Comparison of ENCODE assay signal across 8 cellular contexts in the genomic region with DNA sequence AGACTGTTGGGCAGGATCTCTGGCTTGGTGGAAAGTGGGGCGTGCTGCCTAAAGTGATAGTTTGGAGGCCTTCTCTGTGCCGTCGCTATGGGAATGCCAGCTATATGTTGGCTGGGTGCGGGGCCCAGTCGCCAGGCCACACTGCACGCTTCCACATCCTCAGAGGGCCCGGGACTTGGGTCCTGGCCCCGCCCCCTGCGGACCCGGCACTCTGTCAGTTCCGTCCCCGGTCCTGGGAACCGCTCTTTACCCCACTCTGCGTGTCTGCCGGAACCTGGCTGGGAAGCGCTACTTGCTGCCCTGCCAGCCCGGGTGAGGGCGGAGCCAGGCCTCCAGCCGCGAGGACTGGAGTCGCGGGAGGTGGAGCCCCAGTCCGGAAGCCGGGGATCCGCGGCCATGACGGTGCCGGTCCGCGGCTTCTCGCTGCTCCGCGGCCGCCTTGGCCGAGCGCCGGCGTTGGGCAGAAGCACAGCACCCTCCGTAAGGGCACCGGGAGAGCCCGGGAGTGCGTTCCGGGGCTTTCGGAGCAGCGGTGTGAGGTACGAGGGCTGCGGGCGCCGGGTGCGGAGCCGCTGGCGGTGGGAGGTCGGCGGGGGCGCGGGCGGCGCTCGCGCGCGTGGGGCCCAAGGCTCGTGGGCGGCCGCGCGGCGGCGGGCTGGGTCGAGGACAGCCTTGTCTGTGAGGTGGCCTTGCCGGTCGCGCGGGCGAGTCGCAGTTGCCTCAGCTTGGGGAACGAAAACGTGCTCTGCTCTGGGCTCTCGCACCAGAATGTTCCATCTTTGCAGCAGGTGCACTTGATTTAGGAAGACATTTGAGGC. TPM values are rescaled to one million over a fixed set of nuclear protein-coding genes. Genes with fewer than 3 reads are reported as not detected.
A peak's percentile ranks its signal among the peaks of the same experiment; 100 is the strongest.
DNase-seq lines count a peak whose midpoint lies in the region; ATAC-seq, FAIRE-seq and TF ChIP-seq lines count a peak whose summit lies in the region.

A gene (plus strand): TSS at position 376 of the 818 bp plus-strand sequence. CDS start 21 bp downstream, at position 397.

- H3K4me1 ChIP-seq in ascending aorta (peaks cover 4 to 14% of the 10 kb centered on the region in 2 donors), right cardiac atrium (ENCODE audit: control insufficient read depth, insufficient read depth, low read length) (peaks cover 3% of the 10 kb centered on the region)

- FAIRE-seq in urothelium cell line (lab: Jason Lieb, UNC) = peak; percentile 98

- peak; percentile 96 for ATAC-seq in GM18499 (IDR thresholded peaks at IDR 0.05; ENCODE audit: insufficient read depth, unreplicated experiment)
- ATAC-seq in HG02885 (IDR thresholded peaks at IDR 0.05; ENCODE audit: poor library complexity, unreplicated experiment) = peak; percentile 97
- peak; percentile 100 for ATAC-seq in right cardiac atrium

- peak within 1 kb of the TSS; percentile 73 to 82 for H3K4me3 ChIP-seq in ascending aorta
- peak within 1 kb of the TSS; percentile 92 for H3K4me3 ChIP-seq in right cardiac atrium (ENCODE audit: low read length)

- H3K9me3 ChIP-seq in ascending aorta = no peaks in the 10 kb centered on the region
- H3K9me3 ChIP-seq in right cardiac atrium (ENCODE audit: control insufficient read depth, low read length) = no peaks in the 10 kb centered on the region

- peaks cover 2 to 7% of the 10 kb centered on the region in 2 donors for H3K36me3 ChIP-seq in ascending aorta

- H3K27ac ChIP-seq in ascending aorta (peak within 1 kb of the TSS; percentile 90 to 92), right cardiac atrium (ENCODE audit: low read length) (peak within 1 kb of the TSS; percentile 96)

- under 1% methylated on average over 79 of the region's 79 CpGs for WGBS in right cardiac atrium

- peak; percentile 82 for DNase-seq in NCI-H1694 (lab: John Stamatoyannopoulos, UW)
- peak; percentile 54 to 87 (median 69) for DNase-seq in T-helper 2 cell
- DNase-seq in ascending aorta (ENCODE audit: low spot score in 2 of 2) = peak; percentile 81 to 97
- DNase-seq in right cardiac atrium = peak; percentile 97 to 98 (median 98)
- peak; percentile 90 for DNase-seq in pulmonary artery endothelial cell (ENCODE audit: low read depth, low spot score)
- peak; percentile 99 for DNase-seq in urothelium cell line (ENCODE audit: low spot score)

- intact Hi-C loops in ascending aorta (cut with DNase I) = loop anchor here (5.0 to 10.0 kb wide), 3 partner anchors 51 to 1091 kb away; a partner anchor contains a TSS
- intact Hi-C loops in right cardiac atrium (cut with DNase I) = no loop called here

- H3K27me3 ChIP-seq in ascending aorta = no peaks in the 10 kb centered on the region
- no peaks in the 10 kb centered on the region for H3K27me3 ChIP-seq in right cardiac atrium (ENCODE audit: control insufficient read depth, insufficient read depth)

- TF ChIP-seq CTCF in ascending aorta (IDR thresholded peaks at IDR 0.05) = no peak

RNA-seq across cellular contexts. Expression of the gene that starts here (rescaled TPM):
- total RNA-seq in ascending aorta = not detected
- 10 to 100 TPM; 10.6 to 14.2 (median 11.9) TPM for total RNA-seq in right cardiac atrium
- 8.7 TPM for polyA plus RNA-seq in right cardiac atrium
- total RNA-seq in pulmonary artery endothelial cell = 24.3 and 24.7 TPM in 2 replicates

Comparison
In these comparisons a context has a peak if more than half of its experiments do, and no peak if none do; other contexts are left out.
1. Peak in every context shown above with its lines: DNase-seq, ATAC-seq, H3K4me3 ChIP-seq and H3K27ac ChIP-seq.
2. RNA of the gene that starts here (total RNA-seq): 24.3 to 24.7 TPM in pulmonary artery endothelial cell and 10.6 to 14.2 TPM in right cardiac atrium; not detected in ascending aorta (single experiment); every median in the first group is over 10 times any median in the second.
3. Peak in DNase-seq, H3K4me3 ChIP-seq and H3K27ac ChIP-seq in ascending aorta; RNA of the gene not detected or under 1 TPM.